ENCODE assay signal across 12 cellular contexts in genomic region chr17:61307905-61308886, GRCh38.
A peak's percentile ranks its signal among the peaks of the same experiment; 100 is the strongest.
DNase-seq lines count a peak whose midpoint lies in the region; ATAC-seq, FAIRE-seq and TF ChIP-seq lines count a peak whose summit lies in the region.
"Had no signal": no experiment of that assay in that cellular context is flagged by ENCODE, and none has a peak within 500 bp of the region (broad histone marks: within the 10 kb centered on the region; RNA-seq: fewer than 3 reads in every experiment).

No MANE protein-coding gene starts in this region.

- no peaks in the 10 kb centered on the region for H3K79me2 ChIP-seq in astrocyte (ENCODE audit: insufficient read depth, low read length)

- H2AFZ ChIP-seq in astrocyte (ENCODE audit: low read depth, low read length): no peak overlapping the region

- peak overlapping the region; percentile 92 for H3K27ac ChIP-seq in astrocyte (ENCODE audit: low read depth, low read length)

- DNase-seq in GOT3 (lab: John Stamatoyannopoulos, UW): peak; percentile 9
- peak; percentile 93 for DNase-seq in astrocyte (ENCODE audit: low read depth)
- peak; percentile 44 for DNase-seq in iPS-NIHi11 (ENCODE audit: low spot score)
- no peak for DNase-seq in GDM1 (lab: John Stamatoyannopoulos, UW)
- DNase-seq in activated T-cell treated with anti-CD3 and anti-CD28 coated beads, Interleukin-2, amount 50 U/mL, for 48 hours: no peak
- DNase-seq in ureter (ENCODE audit: low spot score): no peak
- DNase-seq: activated gamma-delta T cell, DMS153, left cardiac atrium had no signal

- no peaks in the 10 kb centered on the region for H3K27me3 Mint-ChIP-seq in astrocyte (ENCODE audit: low read depth, unreplicated experiment)

- H3K4me3 ChIP-seq in astrocyte (ENCODE audit: insufficient read depth, low read depth, low read length) (no peak overlapping the region), skeletal muscle satellite cell (ENCODE audit: low read length) (peak overlapping the region; percentile 14)
- H3K4me3 ChIP-seq: skin epidermis had no signal

- H3K4me2 ChIP-seq in astrocyte (ENCODE audit: low read length) (peak overlapping the region; percentile 58), skeletal muscle satellite cell (ENCODE audit: low read length) (peak overlapping the region; percentile 52)

- peak overlapping the region; percentile 80 for H3K27ac Mint-ChIP-seq in astrocyte (ENCODE audit: unreplicated experiment)

- no peak for TF ChIP-seq CTCF in astrocyte (IDR thresholded peaks at IDR 0.05; ENCODE audit: insufficient read depth, low read depth, low read length)

- peak overlapping the region; percentile 60 for H3K9ac ChIP-seq in astrocyte (ENCODE audit: low read length)
- H3K9ac ChIP-seq in skeletal muscle satellite cell (ENCODE audit: low read depth, low read length): peak overlapping the region; percentile 77

- no peak for ATAC-seq in HG03097 (IDR thresholded peaks at IDR 0.05; ENCODE audit: low FRiP score, unreplicated experiment)

- H3K4me1 ChIP-seq in astrocyte (ENCODE audit: insufficient read depth, low read length) (peaks cover 33% of the 10 kb centered on the region), skeletal muscle satellite cell (ENCODE audit: control insufficient read depth, insufficient read depth, low read length) (peaks cover 51% of the 10 kb centered on the region)

- no peaks in the 10 kb centered on the region for H3K36me3 ChIP-seq in astrocyte (ENCODE audit: insufficient read depth, low read length)
- no peaks in the 10 kb centered on the region for H3K36me3 ChIP-seq in skeletal muscle satellite cell (ENCODE audit: insufficient read depth, low read length)

- no peaks in the 10 kb centered on the region for H4K20me1 ChIP-seq in astrocyte (ENCODE audit: insufficient read depth, low read length)

- peaks cover 34% of the 10 kb centered on the region for H3K4me1 Mint-ChIP-seq in astrocyte (ENCODE audit: low read depth, unreplicated experiment)

- FAIRE-seq in astrocyte (lab: Jason Lieb, UNC): no peak

- no peaks in the 10 kb centered on the region for H3K9me3 Mint-ChIP-seq in astrocyte (ENCODE audit: unreplicated experiment)

- peaks cover under 1% of the 10 kb centered on the region for H3K36me3 Mint-ChIP-seq in astrocyte (ENCODE audit: low read depth, unreplicated experiment)

- H3K27me3 ChIP-seq in astrocyte (ENCODE audit: insufficient read depth, low read length): no peaks in the 10 kb centered on the region
- no peaks in the 10 kb centered on the region for H3K27me3 ChIP-seq in skeletal muscle satellite cell (ENCODE audit: control insufficient read depth, insufficient read depth, low read length)

- H3K4me3 Mint-ChIP-seq in astrocyte (ENCODE audit: unreplicated experiment): peak overlapping the region; percentile 48

- H3K9me3 ChIP-seq in astrocyte (ENCODE audit: insufficient read depth, low read depth, low read length) (no peaks in the 10 kb centered on the region), skeletal muscle satellite cell (replicated peaks; ENCODE audit: low read length) (no peaks in the 10 kb centered on the region)

Comparison
In these comparisons a context has a peak if more than half of its experiments do, and no peak if none do; other contexts are left out.
1. DNase-seq: peak in GOT3 (single experiment), astrocyte (single experiment) and iPS-NIHi11 (single experiment); none in GDM1 (single experiment), activated T-cell treated with anti-CD3 and anti-CD28 coated beads, Interleukin-2, amount 50 U/mL, for 48 hours (0 of 2) and ureter (single experiment).